Comparison of ENCODE assay signal across 9 cellular contexts in genomic region chr7:101924171-101924570, GRCh38.
DNase-seq lines count a peak whose midpoint lies in the region; ATAC-seq, FAIRE-seq and TF ChIP-seq lines count a peak whose summit lies in the region.
"Had no signal": no experiment of that assay in that cellular context is flagged by ENCODE, and none has a peak within 500 bp of the region (broad histone marks: within the 10 kb centered on the region; RNA-seq: fewer than 3 reads in every experiment).

No MANE protein-coding gene starts in this region.

- peak; percentile 80 for DNase-seq in HCEC 1CT
- DNase-seq in SJSA1 (ENCODE audit: low read depth in 1 of 2, low spot score in 2 of 2): peak; percentile 46 to 64
- peak; percentile 78 for DNase-seq in fibroblast of villous mesenchyme (ENCODE audit: low read depth)
- DNase-seq in stimulated activated CD8-positive, alpha-beta memory T cell treated with anti-CD3 and anti-CD28 coated beads, Interleukin-12 subunit alpha, Interleukin-12 subunit beta, amount 100 ng/mL, for 24 hours (ENCODE audit: extremely low read depth): peak; percentile 1
- DNase-seq in NCI-H1417 (lab: John Stamatoyannopoulos, UW): no peak
- DNase-seq in D721Med (ENCODE audit: insufficient read length, low spot score): no peak
- no peak for DNase-seq in midbrain (lab: John Stamatoyannopoulos, UW)
- DNase-seq: NCI-H2081 had no signal

- H3K9me3 ChIP-seq in SJSA1 (replicated peaks): no peaks in the 10 kb centered on the region

- H3K27me3 ChIP-seq in SJSA1 (replicated peaks): no peaks in the 10 kb centered on the region

- H3K4me3 ChIP-seq in SJSA1 (no peak overlapping the region), fibroblast of villous mesenchyme (ENCODE audit: low read depth, low read length) (no peak overlapping the region)

- TF ChIP-seq CTCF in fibroblast of villous mesenchyme (IDR thresholded peaks at IDR 0.05; ENCODE audit: insufficient read depth, low read depth, low read length) (no peak), D721Med (IDR thresholded peaks at IDR 0.05; ENCODE audit: insufficient read depth, missing control alignments) (no peak)

- no peak for FAIRE-seq in D721Med (lab: Jason Lieb, UNC)

- peak overlapping the region; percentile 57 for H3K27ac ChIP-seq in SJSA1

- H3K36me3 ChIP-seq in SJSA1: peaks cover 18% of the 10 kb centered on the region

- ATAC-seq in HG02798 (IDR thresholded peaks at IDR 0.05; ENCODE audit: poor library complexity, unreplicated experiment): no peak

- H3K4me1 ChIP-seq in SJSA1 (replicated peaks): peaks cover 23% of the 10 kb centered on the region

Comparison
In these comparisons a context has a peak if more than half of its experiments do, and no peak if none do; other contexts are left out.
1. DNase-seq: peak in HCEC 1CT (single experiment), SJSA1 (2 of 2), fibroblast of villous mesenchyme (single experiment) and stimulated activated CD8-positive, alpha-beta memory T cell treated with anti-CD3 and anti-CD28 coated beads, Interleukin-12 subunit alpha, Interleukin-12 subunit beta, amount 100 ng/mL, for 24 hours (single experiment); none in NCI-H1417 (0 of 3), D721Med (single experiment) and midbrain (single experiment).